ENCODE assay signal across 8 cellular contexts in the genomic region with DNA sequence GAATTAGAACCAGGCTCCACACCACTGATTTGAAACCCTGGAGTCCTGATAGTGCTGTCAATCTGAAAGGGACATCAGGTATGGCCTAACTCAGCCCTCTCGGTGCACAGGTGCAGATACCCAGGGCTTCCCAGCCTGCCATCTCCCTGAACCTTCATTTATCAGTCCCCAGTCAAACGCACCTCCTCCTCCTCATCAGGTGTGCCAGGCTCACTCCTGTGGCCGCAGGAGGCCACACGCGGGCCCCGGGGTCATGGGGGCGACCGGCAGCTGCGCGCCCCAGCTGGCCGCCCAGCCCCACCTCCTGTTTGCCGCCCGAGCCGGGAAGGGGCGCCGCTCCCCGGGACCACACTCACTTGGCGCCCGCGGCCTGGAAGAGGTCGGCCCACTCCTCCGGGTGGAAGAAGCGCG. TPM values are rescaled to one million over a fixed set of nuclear protein-coding genes. Genes with fewer than 3 reads are reported as not detected.
DNase-seq lines count a peak whose midpoint lies in the region; ATAC-seq and TF ChIP-seq lines count a peak whose summit lies in the region.

No MANE protein-coding gene starts in this region.

- H3K4me1 ChIP-seq in adipocyte (ENCODE audit: control insufficient read depth, insufficient read depth, low read length) (no peaks in the 10 kb centered on the region), tibial artery (peaks cover 6 to 16% (median 10%) of the 10 kb centered on the region in 4 donors)

- TF ChIP-seq CTCF in tibial artery (IDR thresholded peaks at IDR 0.05) = no peak

- intact Hi-C loops in left colon (cut with DNase I, micrococcal nuclease) (no loop called here), tibial artery (cut with DNase I; ENCODE audit: low total_unique reads) (loop anchor here (10.0 kb wide), 1 partner anchor 47 kb away; a partner anchor contains a TSS)

- H3K27ac ChIP-seq in tibial artery = peak overlapping the region; percentile 71 to 77

- H3K36me3 ChIP-seq in adipocyte (ENCODE audit: control insufficient read depth, insufficient read depth, low read length, severe bottlenecking) (no peaks in the 10 kb centered on the region), tibial artery (peaks cover 4 to 27% (median 14%) of the 10 kb centered on the region in 3 donors)

- DNase-seq in NCI-H2227 (lab: John Stamatoyannopoulos, UW; ENCODE audit: unreplicated experiment) (peak; percentile 49), NCI-H2227 treated with DMSO at 0.1 percent for 48 hours (lab: John Stamatoyannopoulos, UW) (no peak), adipocyte (ENCODE audit: low read depth) (no peak), left colon (peak in 1 of 2 donors; percentile 29), tibial artery (no peak), islet precursor cell (no peak)
- no peak for DNase-seq in activated effector memory CD4-positive, alpha-beta T cell treated with Interleukin-2 at 50 U/mL for 16 hours

- ATAC-seq in HG03342 (IDR thresholded peaks at IDR 0.05; ENCODE audit: unreplicated experiment) (peak; percentile 24), left colon (peak; percentile 49)

- H3K27me3 ChIP-seq in adipocyte (replicated peaks; ENCODE audit: control insufficient read depth, insufficient read depth, low read length) (peaks cover 9% of the 10 kb centered on the region), tibial artery (no peaks in the 10 kb centered on the region)

- H3K4me3 ChIP-seq in adipocyte (ENCODE audit: low read length) = peak overlapping the region; percentile 85
- peak overlapping the region; percentile 73 to 82 for H3K4me3 ChIP-seq in tibial artery

- peak overlapping the region; percentile 66 for H3K9ac ChIP-seq in adipocyte (ENCODE audit: low read length)

- H3K9me3 ChIP-seq in adipocyte (ENCODE audit: control insufficient read depth, low read length) = no peaks in the 10 kb centered on the region
- H3K9me3 ChIP-seq in tibial artery = no peaks in the 10 kb centered on the region

RNA-seq across cellular contexts. Expression of a gene that starts 0.5 kb away (rescaled TPM):
- 100 to 1,000 TPM; 157 to 212 TPM for total RNA-seq in left colon

RNA-seq across cellular contexts. Expression of a gene that starts 42.3 kb away (rescaled TPM):
- total RNA-seq in left colon = 10 to 100 TPM; 85.3 to 95.1 TPM

RNA-seq across cellular contexts. Expression of a gene that starts 45.6 kb away (rescaled TPM):
- under 1 TPM; 0.09 to 0.39 TPM for total RNA-seq in left colon
